ENCODE assay signal across 1 cellular context in genomic region chr1:182292193-182292741, GRCh38.
A peak's percentile ranks its signal among the peaks of the same experiment; 100 is the strongest.
TF ChIP-seq lines count a peak whose summit lies in the region.

No MANE protein-coding gene starts in this region.

TF ChIP-seq in K562, 482 proteins besides CTCF, POLR2A, EP300 and RAD21 (continued from another document and continues in another):
- no peak for TF ChIP-seq ZNF407 (IDR thresholded peaks at IDR 0.05; ENCODE audit: low read depth)
- TF ChIP-seq TFE3 (CRISPR knock-in tag; IDR thresholded peaks at IDR 0.05), result no peak
- peak; percentile 51; the same call in 1 of the 2 replicates for TF ChIP-seq PTRF (tag; IDR thresholded peaks at IDR 0.05)
- TF ChIP-seq EHMT2 (IDR thresholded peaks at IDR 0.05), result no peak
- no peak for TF ChIP-seq ZC3H11A (IDR thresholded peaks at IDR 0.05; ENCODE audit: low read depth, low read length)
- peak; percentile 22 for TF ChIP-seq TAF9B (IDR thresholded peaks at IDR 0.05; ENCODE audit: partially characterized antibody)
- no peak for TF ChIP-seq ZBTB5 (IDR thresholded peaks at IDR 0.05)
- TF ChIP-seq ZNF408 (CRISPR knock-in tag; IDR thresholded peaks at IDR 0.05; ENCODE audit: low read depth), result no peak
- no peak for TF ChIP-seq RBM34 (IDR thresholded peaks at IDR 0.05; ENCODE audit: borderline replicate concordance, insufficient read depth, low read length)
- no peak for TF ChIP-seq ZBTB7A (IDR thresholded peaks at IDR 0.05; ENCODE audit: borderline replicate concordance, control insufficient read depth, low read depth, low read length)
- TF ChIP-seq FOXA3 (CRISPR knock-in tag; conservative IDR thresholded peaks at IDR 0.05 in 1 of 2, IDR thresholded peaks at IDR 0.05 in 1 of 2), result no peak
- no peak for TF ChIP-seq MCM3 (IDR thresholded peaks at IDR 0.05)
- TF ChIP-seq ZNF354B (CRISPR knock-in tag; IDR thresholded peaks at IDR 0.05), result no peak
- no peak for TF ChIP-seq EGR1 (conservative IDR thresholded peaks at IDR 0.05)
- no peak for TF ChIP-seq ZKSCAN1 (IDR thresholded peaks at IDR 0.05; ENCODE audit: low read depth, low read length)
- no peak for TF ChIP-seq ZKSCAN8 (CRISPR knock-in tag; IDR thresholded peaks at IDR 0.05)
- TF ChIP-seq CHD4 (IDR thresholded peaks at IDR 0.05; ENCODE audit: insufficient read depth, insufficient replicate concordance, low read depth, low read length, poor library complexity, severe bottlenecking), result no peak
- no peak for TF ChIP-seq CCAR2 (IDR thresholded peaks at IDR 0.05; ENCODE audit: low read depth, low read length)
- TF ChIP-seq ZBTB17 (CRISPR knock-in tag; IDR thresholded peaks at IDR 0.05), result no peak
- TF ChIP-seq ZNF282 (CRISPR knock-in tag; IDR thresholded peaks at IDR 0.05), result no peak
- TF ChIP-seq PHB (CRISPR knock-in tag; IDR thresholded peaks at IDR 0.05), result no peak
- no peak for TF ChIP-seq ZNF584 (CRISPR knock-in tag; IDR thresholded peaks at IDR 0.05; ENCODE audit: low read depth)
- TF ChIP-seq MTA3 (IDR thresholded peaks at IDR 0.05; ENCODE audit: borderline replicate concordance), result 0 out of 2 replicates have a peak, but pooled peaks have one; percentile 20
- no peak for TF ChIP-seq HNRNPUL1 (IDR thresholded peaks at IDR 0.05; ENCODE audit: low read length)
- TF ChIP-seq ARID2 (IDR thresholded peaks at IDR 0.05), result no peak
- no peak for TF ChIP-seq NFIX (CRISPR knock-in tag; IDR thresholded peaks at IDR 0.05; ENCODE audit: low read depth)
- TF ChIP-seq LCOR (CRISPR knock-in tag; IDR thresholded peaks at IDR 0.05), result 0 out of 2 replicates have a peak, but pooled peaks have one; percentile 26
- TF ChIP-seq SETDB1 (IDR thresholded peaks at IDR 0.05; ENCODE audit: low read length), result no peak
- TF ChIP-seq ZNF311 (CRISPR knock-in tag; IDR thresholded peaks at IDR 0.05), result no peak
- TF ChIP-seq SMARCA4 (IDR thresholded peaks at IDR 0.05), result no peak
- no peak for TF ChIP-seq SNIP1 (IDR thresholded peaks at IDR 0.05; ENCODE audit: low read depth)
- no peak for TF ChIP-seq BRF2 (IDR thresholded peaks at IDR 0.05; ENCODE audit: borderline replicate concordance, insufficient read depth, insufficient read length)
- no peak for TF ChIP-seq CGGBP1 (CRISPR knock-in tag; IDR thresholded peaks at IDR 0.05)
- TF ChIP-seq SMAD3 (CRISPR knock-in tag; conservative IDR thresholded peaks at IDR 0.05), result no peak
- TF ChIP-seq ZNF121 (CRISPR knock-in tag; conservative IDR thresholded peaks at IDR 0.05), result no peak
- no peak for TF ChIP-seq HMBOX1 (IDR thresholded peaks at IDR 0.05)
- TF ChIP-seq CREM (IDR thresholded peaks at IDR 0.05; ENCODE audit: low read depth), result no peak
- TF ChIP-seq ZNF449 (CRISPR knock-in tag; IDR thresholded peaks at IDR 0.05), result no peak
- no peak for TF ChIP-seq CBX8 (IDR thresholded peaks at IDR 0.05; ENCODE audit: borderline replicate concordance, extremely low read depth, low read depth, low read length, poor library complexity, severe bottlenecking)
- no peak for TF ChIP-seq ZNF740 (CRISPR knock-in tag; IDR thresholded peaks at IDR 0.05)
- peak in 1 of 2 experiments; percentile 53; a peak in 1 of 4 replicates for TF ChIP-seq ZNF740 (tag; IDR thresholded peaks at IDR 0.05)
- TF ChIP-seq ZBTB34 (CRISPR knock-in tag; IDR thresholded peaks at IDR 0.05), result no peak
- TF ChIP-seq CC2D1A (IDR thresholded peaks at IDR 0.05), result no peak
- TF ChIP-seq KDM1A (IDR thresholded peaks at IDR 0.05), result no peak
- no peak for TF ChIP-seq FUS (optimal IDR thresholded peaks at IDR 0.05; ENCODE audit: low read depth, low read length)
- no peak for TF ChIP-seq RFX7 (CRISPR knock-in tag; IDR thresholded peaks at IDR 0.05)
- no peak for TF ChIP-seq THAP12 (CRISPR knock-in tag; IDR thresholded peaks at IDR 0.05)
